ENCODE assay signal across 24 cellular contexts in the genomic region with DNA sequence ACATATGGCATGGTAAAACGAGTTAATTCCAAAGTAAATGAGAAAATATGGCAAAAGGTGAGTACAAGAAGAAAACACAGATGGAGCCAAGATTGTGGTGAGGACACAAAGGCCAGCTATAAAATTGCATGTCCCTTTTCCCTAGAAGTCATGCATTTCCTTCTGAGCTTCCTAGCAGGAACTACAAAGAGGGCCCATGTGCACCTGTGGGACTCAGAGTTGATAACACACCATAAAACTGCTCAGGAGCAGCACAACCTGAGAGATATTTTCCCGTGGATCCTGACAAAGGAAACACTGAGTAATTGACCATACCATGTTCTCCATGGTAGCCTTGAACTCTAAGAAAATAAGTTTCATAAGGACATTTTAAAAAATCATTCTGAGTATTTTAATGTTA.
DNase-seq lines count a peak whose midpoint lies in the region; ATAC-seq and TF ChIP-seq lines count a peak whose summit lies in the region.
"Had no signal": no experiment of that assay in that cellular context is flagged by ENCODE, and none has a peak within 500 bp of the region (broad histone marks: within the 10 kb centered on the region; RNA-seq: fewer than 3 reads in every experiment).

No MANE protein-coding gene starts in this region.

- CTCF ChIA-PET in Panc1 (lab: Charles Lee): no interaction called here

- H3K4me3 ChIP-seq in Panc1 (ENCODE audit: low read depth in 2 of 2, low read length in 2 of 2) (no peak overlapping the region), mucosa of descending colon (no peak overlapping the region)
- H3K4me3 ChIP-seq: BLaER1, GM12878 had no signal

- in situ Hi-C loops in Panc1 (cut with HindIII; ENCODE audit: low pct_unique_long_range_greater_than_20kb, low sequenced_read_pairs): no loop called here

- intact Hi-C loops in Panc1 (cut with micrococcal nuclease; ENCODE audit: unreplicated experiment): no loop called here
- intact Hi-C loops in mucosa of descending colon (cut with DNase I, micrococcal nuclease): no loop called here

- TF ChIP-seq CTCF in Panc1 (IDR thresholded peaks at IDR 0.05) (no peak), mucosa of descending colon (IDR thresholded peaks at IDR 0.05) (no peak), foreskin keratinocyte (conservative IDR thresholded peaks at IDR 0.05) (no peak)

- H3K27me3 ChIP-seq in Panc1 (ENCODE audit: control insufficient read depth, insufficient read depth, low read length): no peaks in the 10 kb centered on the region
- peaks cover 16% of the 10 kb centered on the region for H3K27me3 ChIP-seq in foreskin keratinocyte
- H3K27me3 ChIP-seq: BE2C, BLaER1 had no signal

- H3K27ac ChIP-seq in Panc1 (ENCODE audit: low read length): peak overlapping the region; percentile 77
- no peak overlapping the region for H3K27ac ChIP-seq in foreskin keratinocyte
- H3K27ac ChIP-seq: BLaER1 had no signal

- H3K9me3 ChIP-seq in Panc1 (ENCODE audit: control insufficient read depth, insufficient read depth, low read depth, low read length): no peaks in the 10 kb centered on the region
- no peaks in the 10 kb centered on the region for H3K9me3 ChIP-seq in mucosa of descending colon
- H3K9me3 ChIP-seq: BE2C, BLaER1 had no signal

- DNase-seq in LoVo (ENCODE audit: low spot score): peak; percentile 7
- DNase-seq in Panc1 (ENCODE audit: low read depth, low spot score): no peak
- no peak for DNase-seq in mucosa of descending colon
- DNase-seq in foreskin keratinocyte: no peak
- no peak for DNase-seq in stimulated activated CD4-positive, alpha-beta T cell treated with anti-CD3 and anti-CD28 coated beads, Interleukin-2, amount 100 ng/mL, for 48 hours
- no peak for DNase-seq in NCI-H2107 (lab: John Stamatoyannopoulos, UW)
- no peak for DNase-seq in NCI-H187 treated with DMSO at 0.1 percent for 48 hours (lab: John Stamatoyannopoulos, UW)
- DNase-seq: 8988T; ACHN; BE2C; C1 segment of cervical spinal cord; CD4-positive, alpha-beta memory T cell; CD4-positive, CD25-positive, alpha-beta regulatory T cell; CD8-positive, alpha-beta memory T cell; COR-L47; DMS 273 treated with DMSO at 0.1 percent for 48 hours; DMS153; DMS53; DMS79; DND-41; EL; GDM1 had no signal

- POLR2A ChIA-PET in Panc1 (lab: Charles Lee): no interaction called here

- peaks cover 6% of the 10 kb centered on the region for H3K4me1 ChIP-seq in Panc1 (ENCODE audit: control insufficient read depth, insufficient read depth, low read length)
- no peaks in the 10 kb centered on the region for H3K4me1 ChIP-seq in mucosa of descending colon (ENCODE audit: low read depth)
- peaks cover 3% of the 10 kb centered on the region for H3K4me1 ChIP-seq in foreskin keratinocyte
- H3K4me1 ChIP-seq: BE2C had no signal

- H3K36me3 ChIP-seq in Panc1 (ENCODE audit: control insufficient read depth, insufficient read depth, low read length) (no peaks in the 10 kb centered on the region), mucosa of descending colon (ENCODE audit: low read depth) (no peaks in the 10 kb centered on the region)
- H3K36me3 ChIP-seq: BE2C, BLaER1 had no signal

- ATAC-seq in Panc1 (no peak), mucosa of descending colon (peak; percentile 64), foreskin keratinocyte (no peak)
- ATAC-seq: GM12878 had no signal

- BruUV-seq in Panc1 (replicated peaks; lab: Mats Ljungman, UMichigan): no TSS peak
